In genomic region chr14:77025744-77026165, GRCh38 we compare ENCODE assay signal across 8 cellular contexts. TPM values are rescaled to one million over a fixed set of nuclear protein-coding genes. Genes with fewer than 3 reads are reported as not detected.
DNase-seq lines count a peak whose midpoint lies in the region; ATAC-seq and TF ChIP-seq lines count a peak whose summit lies in the region.

No MANE protein-coding gene starts in this region.

- H3K4me1 ChIP-seq in thyroid gland: peaks cover 42 to 51% of the 10 kb centered on the region in 2 donors

- CTCF ChIA-PET in activated CD4-positive, alpha-beta T cell treated with anti-CD3 and anti-CD28 coated beads, Interleukin-2, amount 10 ng/mL, durations not matched to agents 7 days and 5 days (lab: Charles Lee): no interaction called here
- CTCF ChIA-PET in GM10248 (lab: Yijun Ruan, JAX): interaction anchor here (0.9 to 1.2 kb wide), 3 partner anchors 11 to 113 kb away, joined by 3 read pairs; no protein-coding TSS in a partner anchor

- 0 to 22% methylated on average over 2 to 15 of the region's 42 CpGs for WGBS in thyroid gland, 2 donors

- no peak for TF ChIP-seq POLR2A in thyroid gland (IDR thresholded peaks at IDR 0.05)

- POLR2A ChIA-PET in activated CD4-positive, alpha-beta T cell treated with anti-CD3 and anti-CD28 coated beads, Interleukin-2, amount 10 ng/mL, durations not matched to agents 7 days and 5 days (lab: Charles Lee): no interaction called here
- POLR2A ChIA-PET in GM10248 (lab: Yijun Ruan, JAX): interaction anchor here (0.6 kb wide), 1 partner anchor 57 kb away, joined by 3 read pairs; no protein-coding TSS in a partner anchor

- no peaks in the 10 kb centered on the region for H3K27me3 Mint-ChIP-seq in activated CD4-positive, alpha-beta T cell treated with anti-CD3 and anti-CD28 coated beads, Interleukin-2, amount 10 ng/mL, durations not matched to agents 7 days and 5 days

- H3K36me3 Mint-ChIP-seq in activated CD4-positive, alpha-beta T cell treated with anti-CD3 and anti-CD28 coated beads, Interleukin-2, amount 10 ng/mL, durations not matched to agents 7 days and 5 days (ENCODE audit: low read depth): peaks cover 30% of the 10 kb centered on the region

- H3K36me3 ChIP-seq in thyroid gland: peaks cover 15 to 16% of the 10 kb centered on the region in 2 donors

- H3K27me3 ChIP-seq in thyroid gland: no peaks in the 10 kb centered on the region

- no peak for TF ChIP-seq CTCF in thyroid gland (IDR thresholded peaks at IDR 0.05)
- TF ChIP-seq CTCF in GM10248 (IDR thresholded peaks at IDR 0.05; ENCODE audit: control extremely low read depth, extremely low read depth, low read depth, missing control alignments): no peak

- H3K4me3 Mint-ChIP-seq in activated CD4-positive, alpha-beta T cell treated with anti-CD3 and anti-CD28 coated beads, Interleukin-2, amount 10 ng/mL, durations not matched to agents 7 days and 5 days: peak overlapping the region; percentile 61

- ATAC-seq in left lobe of liver (peak; percentile 3), GM18861 (IDR thresholded peaks at IDR 0.05; ENCODE audit: unreplicated experiment) (no peak), GM21619 (IDR thresholded peaks at IDR 0.05; ENCODE audit: unreplicated experiment) (no peak)

- H3K9me3 ChIP-seq in thyroid gland: no peaks in the 10 kb centered on the region

- H3K27ac Mint-ChIP-seq in activated CD4-positive, alpha-beta T cell treated with anti-CD3 and anti-CD28 coated beads, Interleukin-2, amount 10 ng/mL, durations not matched to agents 7 days and 5 days: peak overlapping the region; percentile 31

- DNase-seq in activated CD4-positive, alpha-beta T cell treated with anti-CD3 and anti-CD28 coated beads, Interleukin-2, amount 10 ng/mL, durations not matched to agents 7 days and 5 days: no peak
- no peak for DNase-seq in activated CD4-positive, alpha-beta T cell treated with anti-CD3 and anti-CD28 coated beads for 1 hour
- DNase-seq in astrocyte of the hippocampus (ENCODE audit: low read depth, low spot score): peak; percentile 36
- no peak for DNase-seq in left lobe of liver (ENCODE audit: low spot score)
- DNase-seq in thyroid gland: peak; percentile 26 to 47
- no peak for DNase-seq in GM10248 (ENCODE audit: extremely low spot score)

- peak overlapping the region; percentile 41 to 66 (median 50) for H3K4me3 ChIP-seq in thyroid gland (replicated peaks in 1 of 3)

- peak overlapping the region; percentile 100 for H3K27ac ChIP-seq in thyroid gland

- H3K4me1 Mint-ChIP-seq in activated CD4-positive, alpha-beta T cell treated with anti-CD3 and anti-CD28 coated beads, Interleukin-2, amount 10 ng/mL, durations not matched to agents 7 days and 5 days: peaks cover 64% of the 10 kb centered on the region

- intact Hi-C loops in thyroid gland (cut with DNase I): loop anchor here (5.0 kb wide), 1 partner anchor 68 kb away; no protein-coding TSS in a partner anchor

- no peaks in the 10 kb centered on the region for H3K9me3 Mint-ChIP-seq in activated CD4-positive, alpha-beta T cell treated with anti-CD3 and anti-CD28 coated beads, Interleukin-2, amount 10 ng/mL, durations not matched to agents 7 days and 5 days

RNA-seq across cellular contexts. Expression of gene IRF2BPL, which starts 2.8 kb away (rescaled TPM):
- total RNA-seq in activated CD4-positive, alpha-beta T cell treated with anti-CD3 and anti-CD28 coated beads, Interleukin-2, amount 10 ng/mL, durations not matched to agents 7 days and 5 days: 10 to 100 TPM; 26.0 to 29.9 TPM
- total RNA-seq in left lobe of liver (18.1 TPM), thyroid gland (100 to 1,000 TPM in 1 of 4 donors, 10 to 100 TPM in 3; 43.9 to 103 (median 78.4) TPM)

Comparison
In these comparisons a context has a peak if more than half of its experiments do, and no peak if none do; other contexts are left out.
1. DNase-seq: peak in astrocyte of the hippocampus (single experiment) and thyroid gland (2 of 2); none in activated CD4-positive, alpha-beta T cell treated with anti-CD3 and anti-CD28 coated beads, Interleukin-2, amount 10 ng/mL, durations not matched to agents 7 days and 5 days (single experiment), activated CD4-positive, alpha-beta T cell treated with anti-CD3 and anti-CD28 coated beads for 1 hour (single experiment), left lobe of liver (single experiment) and GM10248 (single experiment).